ENCODE assay signal across 21 cellular contexts in genomic region chr10:77372400-77372799, GRCh38.
A peak's percentile ranks its signal among the peaks of the same experiment; 100 is the strongest.
DNase-seq lines count a peak whose midpoint lies in the region; ATAC-seq and TF ChIP-seq lines count a peak whose summit lies in the region.
"Had no signal": no experiment of that assay in that cellular context is flagged by ENCODE, and none has a peak within 500 bp of the region (broad histone marks: within the 10 kb centered on the region; RNA-seq: fewer than 3 reads in every experiment).

No MANE protein-coding gene starts in this region.

- H3K4me1 Mint-ChIP-seq in MCF 10A (ENCODE audit: insufficient read depth, unreplicated experiment), result peaks cover 6% of the 10 kb centered on the region

- BruUV-seq in mammary epithelial cell (replicated peaks; lab: Mats Ljungman, UMichigan), result no TSS peak
- no TSS peak for BruUV-seq in MCF 10A (replicated peaks; lab: Mats Ljungman, UMichigan)
- no TSS peak for BruUV-seq in Panc1 (replicated peaks; lab: Mats Ljungman, UMichigan)

- H3K4me3 ChIP-seq in mammary epithelial cell (replicated peaks in 1 of 3; ENCODE audit: insufficient read depth in 1 of 3, low read depth in 2 of 3, low read length in 3 of 3) (no peak overlapping the region), Panc1 (ENCODE audit: low read depth in 2 of 2, low read length in 2 of 2) (no peak overlapping the region), muscle layer of colon (ENCODE audit: low read depth in 1 of 2, low read length in 2 of 2) (no peak overlapping the region)
- H3K4me3 ChIP-seq: GM12878, Peyer's patch had no signal

- dilution Hi-C loops in mammary epithelial cell (cut with HindIII; ENCODE audit: low sequenced_read_pairs), result no loop called here

- POLR2A ChIA-PET in MCF 10A (lab: Yijun Ruan, JAX) (interaction anchor here (0.7 to 1.2 kb wide), 2 partner anchors 11 to 15 kb away, joined by 3 to 6 read pairs; no protein-coding TSS in a partner anchor), Panc1 (lab: Charles Lee) (interaction anchor here (0.8 kb wide), 1 partner anchor 12 kb away, joined by 3 read pairs; no protein-coding TSS in a partner anchor)

- H3K9ac ChIP-seq in mammary epithelial cell (ENCODE audit: insufficient read depth, low read length) (no peak overlapping the region), muscle layer of colon (ENCODE audit: low read length) (no peak overlapping the region)

- no peak overlapping the region for H3K4me3 Mint-ChIP-seq in MCF 10A (ENCODE audit: unreplicated experiment)
- H3K4me3 Mint-ChIP-seq: HFFc6 had no signal

- H3K4me2 ChIP-seq in mammary epithelial cell (ENCODE audit: insufficient read depth, low read depth, low read length), result no peak overlapping the region

- H4K20me1 ChIP-seq in mammary epithelial cell (ENCODE audit: insufficient read depth, low read length), result no peaks in the 10 kb centered on the region

- H3K36me3 ChIP-seq in mammary epithelial cell (ENCODE audit: insufficient read depth, low read length), result no peaks in the 10 kb centered on the region
- H3K36me3 ChIP-seq in Panc1 (ENCODE audit: control insufficient read depth, insufficient read depth, low read length), result no peaks in the 10 kb centered on the region
- H3K36me3 ChIP-seq in muscle layer of colon (ENCODE audit: insufficient read depth, low read length), result no peaks in the 10 kb centered on the region
- H3K36me3 ChIP-seq: Peyer's patch had no signal

- H3K27ac ChIP-seq in mammary epithelial cell (ENCODE audit: insufficient read depth, low read depth, low read length) (no peak overlapping the region), Panc1 (ENCODE audit: low read length) (peak overlapping the region; percentile 10; the same call in 1 of the 2 replicates), muscle layer of colon (ENCODE audit: low read depth, low read length) (peak overlapping the region; percentile 12)
- H3K27ac ChIP-seq: HL-60, Peyer's patch had no signal

- no peaks in the 10 kb centered on the region for H3K9me3 Mint-ChIP-seq in MCF 10A (ENCODE audit: unreplicated experiment)

- no peaks in the 10 kb centered on the region for H3K79me2 ChIP-seq in mammary epithelial cell (ENCODE audit: insufficient read depth, low read length)

- peak overlapping the region; percentile 18 for H2AFZ ChIP-seq in mammary epithelial cell (ENCODE audit: low read depth, low read length)

- no peaks in the 10 kb centered on the region for H3K9me3 ChIP-seq in mammary epithelial cell (replicated peaks; ENCODE audit: insufficient read depth, low read length)
- peaks cover 11% of the 10 kb centered on the region; the same call in 1 of the 2 replicates for H3K9me3 ChIP-seq in Panc1 (ENCODE audit: control insufficient read depth, insufficient read depth, low read depth, low read length)
- H3K9me3 ChIP-seq in muscle layer of colon (ENCODE audit: low read length), result peaks cover 5% of the 10 kb centered on the region
- H3K9me3 ChIP-seq: Peyer's patch had no signal

- CTCF ChIA-PET in mammary epithelial cell (lab: Charles Lee; ENCODE audit: low non-redundant PET) (no interaction called here), MCF 10A (lab: Yijun Ruan, JAX) (interaction anchor here (0.9 kb wide), 1 partner anchor 19 kb away, joined by 3 read pairs; no protein-coding TSS in a partner anchor), Panc1 (lab: Charles Lee) (no interaction called here)

- DNase-seq in mammary epithelial cell (no peak), MCF 10A (ENCODE audit: unreplicated experiment) (no peak), Panc1 (ENCODE audit: low read depth, low spot score) (no peak), NCI-H2171 (lab: John Stamatoyannopoulos, UW) (no peak)
- no peak for DNase-seq in NK-92 treated with Interleukin-12 subunit alpha and Interleukin-12 subunit beta, amount 100 ng/mL, for 24 hours (lab: John Stamatoyannopoulos, UW)
- DNase-seq: DND-41, H7, HFFc6, KBM-7, NCI-H1105, NCI-H146, NCI-H2029, NCI-H226, NCI-H748 treated with DMSO at 0.1 percent for 48 hours, Peyer's patch had no signal

- WGBS in mammary epithelial cell (ENCODE audit: low coverage, missing lambda C conversion rate), result 27% methylated on average over 5 of the region's 5 CpGs

- H3K27me3 ChIP-seq in mammary epithelial cell (ENCODE audit: insufficient read depth, low read length) (no peaks in the 10 kb centered on the region), Panc1 (ENCODE audit: control insufficient read depth, insufficient read depth, low read length) (no peaks in the 10 kb centered on the region), muscle layer of colon (ENCODE audit: control insufficient read depth in 1 of 2, insufficient read depth in 2 of 2, low read length in 2 of 2) (no peaks in the 10 kb centered on the region)
- H3K27me3 ChIP-seq: Peyer's patch had no signal

- intact Hi-C loops in mammary epithelial cell (cut with micrococcal nuclease) (no loop called here), MCF 10A (cut with micrococcal nuclease) (no loop called here), Panc1 (cut with micrococcal nuclease; ENCODE audit: unreplicated experiment) (no loop called here)

- H3K27me3 Mint-ChIP-seq in MCF 10A (ENCODE audit: insufficient read depth, unreplicated experiment), result no peaks in the 10 kb centered on the region

- ATAC-seq in Panc1 (no peak), HG03439 (IDR thresholded peaks at IDR 0.05; ENCODE audit: unreplicated experiment) (no peak)
- ATAC-seq in activated CD4-positive, CD25-positive, alpha-beta regulatory T cell treated with anti-CD3 and anti-CD28 coated beads, Interleukin-2, amount 50 U/mL, for 24 hours, result no peak
- ATAC-seq: GM12878, SK-N-SH treated with all-trans-retinoic acid at 6 μM for 48 hours had no signal

- TF ChIP-seq CTCF in mammary epithelial cell (conservative IDR thresholded peaks at IDR 0.05 in 1 of 2, IDR thresholded peaks at IDR 0.05 in 1 of 2; ENCODE audit: extremely low read depth in 1 of 2, insufficient read depth in 1 of 2, low read depth in 1 of 2, low read length in 2 of 2), result no peak
- TF ChIP-seq CTCF in MCF 10A (IDR thresholded peaks at IDR 0.05; ENCODE audit: unreplicated experiment), result no peak
- TF ChIP-seq CTCF in Panc1 (IDR thresholded peaks at IDR 0.05), result no peak

- in situ Hi-C loops in mammary epithelial cell (cut with MboI; ENCODE audit: low sequenced_read_pairs in 2 of 2) (no loop called here), Panc1 (cut with HindIII; ENCODE audit: low pct_unique_long_range_greater_than_20kb, low sequenced_read_pairs) (no loop called here)

- H3K36me3 Mint-ChIP-seq in MCF 10A (ENCODE audit: insufficient read depth, unreplicated experiment), result no peaks in the 10 kb centered on the region

- H3K27ac Mint-ChIP-seq in MCF 10A (ENCODE audit: low read depth, unreplicated experiment), result no peak overlapping the region

- H3K4me1 ChIP-seq in mammary epithelial cell (ENCODE audit: insufficient read depth, low read length) (peaks cover 14% of the 10 kb centered on the region), Panc1 (ENCODE audit: control insufficient read depth, insufficient read depth, low read length) (peaks cover 18% of the 10 kb centered on the region), muscle layer of colon (ENCODE audit: insufficient read depth, low read length) (peaks cover 55% of the 10 kb centered on the region)
- H3K4me1 ChIP-seq: Peyer's patch had no signal
